Comparison of ENCODE assay signal across 8 cellular contexts in genomic region chr18:9104244-9104901, GRCh38. TPM values are rescaled to one million over a fixed set of nuclear protein-coding genes. Genes with fewer than 3 reads are reported as not detected.
A peak's percentile ranks its signal among the peaks of the same experiment; 100 is the strongest.
DNase-seq lines count a peak whose midpoint lies in the region; ATAC-seq and TF ChIP-seq lines count a peak whose summit lies in the region.

No MANE protein-coding gene starts in this region.

- in situ Hi-C loops in astrocyte of the cerebellum (cut with HindIII; ENCODE audit: low sequenced_read_pairs), result no loop called here

- no peaks in the 10 kb centered on the region for H3K27me3 ChIP-seq in lower lobe of right lung (ENCODE audit: low read depth)
- H3K27me3 ChIP-seq in upper lobe of left lung, result no peaks in the 10 kb centered on the region

- H3K4me1 ChIP-seq in lower lobe of right lung (peaks cover 61% of the 10 kb centered on the region), upper lobe of left lung (peaks cover 47 to 64% (median 54%) of the 10 kb centered on the region in 4 donors)

- WGBS in upper lobe of left lung, 2 donors, result 11 to 14% methylated on average over 5 of the region's 5 CpGs

- no peaks in the 10 kb centered on the region for H3K27me3 Mint-ChIP-seq in activated naive CD4-positive, alpha-beta T cell treated with anti-CD3 and anti-CD28 coated beads, Interleukin-2, amount 50 U/mL, for 24 hours

- no peak for TF ChIP-seq EP300 in upper lobe of left lung (IDR thresholded peaks at IDR 0.05)

- DNase-seq in activated naive CD4-positive, alpha-beta T cell treated with anti-CD3 and anti-CD28 coated beads, Interleukin-2, amount 50 U/mL, for 16 hours, result no peak
- DNase-seq in astrocyte of the cerebellum (ENCODE audit: low read depth) (no peak), lower lobe of right lung (no peak), upper lobe of left lung (no peak), OCI-M2 (lab: John Stamatoyannopoulos, UW; ENCODE audit: unreplicated experiment) (no peak), NCI-H226 (no peak), NCI-H1092 treated with DMSO at 0.1 percent for 48 hours (lab: John Stamatoyannopoulos, UW) (no peak)

- H3K4me3 Mint-ChIP-seq in activated naive CD4-positive, alpha-beta T cell treated with anti-CD3 and anti-CD28 coated beads, Interleukin-2, amount 50 U/mL, for 24 hours, result peak overlapping the region; percentile 96

- peak overlapping the region; percentile 78 for H3K4me3 ChIP-seq in astrocyte of the cerebellum (ENCODE audit: low read depth, low read length)
- H3K4me3 ChIP-seq in lower lobe of right lung, result peak overlapping the region; percentile 68
- H3K4me3 ChIP-seq in upper lobe of left lung, result peak overlapping the region; percentile 42 to 70 (median 62)

- no peak for ATAC-seq in lower lobe of right lung
- no peak for ATAC-seq in upper lobe of left lung (ENCODE audit: low FRiP score in 2 of 2)

- TF ChIP-seq POLR2A in upper lobe of left lung (IDR thresholded peaks at IDR 0.05), result no peak

- peak overlapping the region; percentile 89 for H3K27ac ChIP-seq in lower lobe of right lung
- H3K27ac ChIP-seq in upper lobe of left lung, result peak overlapping the region; percentile 94 to 98 (median 96)

- peak overlapping the region; percentile 96 for H3K27ac Mint-ChIP-seq in activated naive CD4-positive, alpha-beta T cell treated with anti-CD3 and anti-CD28 coated beads, Interleukin-2, amount 50 U/mL, for 24 hours

- H3K36me3 ChIP-seq in lower lobe of right lung (no peaks in the 10 kb centered on the region), upper lobe of left lung (peaks cover 0 to 3% (median 0%) of the 10 kb centered on the region in 4 donors)

- peaks cover 74% of the 10 kb centered on the region for H3K4me1 Mint-ChIP-seq in activated naive CD4-positive, alpha-beta T cell treated with anti-CD3 and anti-CD28 coated beads, Interleukin-2, amount 50 U/mL, for 24 hours

- TF ChIP-seq CTCF in astrocyte of the cerebellum (IDR thresholded peaks at IDR 0.05; ENCODE audit: low read depth, low read length, missing control alignments) (no peak), lower lobe of right lung (IDR thresholded peaks at IDR 0.05) (no peak), upper lobe of left lung (IDR thresholded peaks at IDR 0.05) (no peak)

- H3K9me3 ChIP-seq in lower lobe of right lung (no peaks in the 10 kb centered on the region), upper lobe of left lung (no peaks in the 10 kb centered on the region)

- no peaks in the 10 kb centered on the region for H3K9me3 Mint-ChIP-seq in activated naive CD4-positive, alpha-beta T cell treated with anti-CD3 and anti-CD28 coated beads, Interleukin-2, amount 50 U/mL, for 24 hours

- H3K36me3 Mint-ChIP-seq in activated naive CD4-positive, alpha-beta T cell treated with anti-CD3 and anti-CD28 coated beads, Interleukin-2, amount 50 U/mL, for 24 hours, result peaks cover 15% of the 10 kb centered on the region

- intact Hi-C loops in lower lobe of right lung (cut with DNase I), result no loop called here

RNA-seq across cellular contexts. Expression of gene NDUFV2, which starts 1.9 kb away (rescaled TPM):
- total RNA-seq in lower lobe of right lung, result 108 TPM
- 100 to 1,000 TPM in 4 of 6 donors, 10 to 100 TPM in 2; 45.3 to 154 (median 113) TPM for total RNA-seq in upper lobe of left lung

RNA-seq across cellular contexts. Expression of gene ANKRD12, which starts 32.2 kb away (rescaled TPM):
- total RNA-seq in lower lobe of right lung, result 77.7 TPM
- total RNA-seq in upper lobe of left lung, result 10 to 100 TPM; 32.8 to 80.7 (median 65.6) TPM
